ENCODE assay signal across 1 cellular context in the genomic region with DNA sequence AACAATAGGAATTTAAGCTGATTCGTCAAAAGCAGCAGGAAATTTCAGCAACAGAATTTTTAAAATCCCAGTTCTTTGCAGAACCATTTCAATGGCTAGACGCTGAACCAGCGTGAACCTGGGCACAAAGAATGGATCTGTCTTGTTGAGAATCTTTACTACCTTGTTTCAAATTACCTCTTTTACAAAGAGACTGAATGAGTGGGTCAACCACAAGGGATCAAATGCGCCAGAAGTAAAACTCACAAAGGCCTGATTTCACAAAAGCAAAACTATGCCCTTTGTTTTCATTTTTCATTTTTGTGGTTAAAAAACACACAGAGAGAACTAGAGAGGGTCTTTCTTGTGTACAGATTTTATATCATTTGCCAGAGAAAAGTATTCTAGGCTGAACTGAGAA.
TF ChIP-seq lines count a peak whose summit lies in the region.

No MANE protein-coding gene starts in this region.

TF ChIP-seq in GM23338, 12 proteins besides CTCF, POLR2A, EP300 and RAD21 (continued from another document):
- TF ChIP-seq, protein P1, sequence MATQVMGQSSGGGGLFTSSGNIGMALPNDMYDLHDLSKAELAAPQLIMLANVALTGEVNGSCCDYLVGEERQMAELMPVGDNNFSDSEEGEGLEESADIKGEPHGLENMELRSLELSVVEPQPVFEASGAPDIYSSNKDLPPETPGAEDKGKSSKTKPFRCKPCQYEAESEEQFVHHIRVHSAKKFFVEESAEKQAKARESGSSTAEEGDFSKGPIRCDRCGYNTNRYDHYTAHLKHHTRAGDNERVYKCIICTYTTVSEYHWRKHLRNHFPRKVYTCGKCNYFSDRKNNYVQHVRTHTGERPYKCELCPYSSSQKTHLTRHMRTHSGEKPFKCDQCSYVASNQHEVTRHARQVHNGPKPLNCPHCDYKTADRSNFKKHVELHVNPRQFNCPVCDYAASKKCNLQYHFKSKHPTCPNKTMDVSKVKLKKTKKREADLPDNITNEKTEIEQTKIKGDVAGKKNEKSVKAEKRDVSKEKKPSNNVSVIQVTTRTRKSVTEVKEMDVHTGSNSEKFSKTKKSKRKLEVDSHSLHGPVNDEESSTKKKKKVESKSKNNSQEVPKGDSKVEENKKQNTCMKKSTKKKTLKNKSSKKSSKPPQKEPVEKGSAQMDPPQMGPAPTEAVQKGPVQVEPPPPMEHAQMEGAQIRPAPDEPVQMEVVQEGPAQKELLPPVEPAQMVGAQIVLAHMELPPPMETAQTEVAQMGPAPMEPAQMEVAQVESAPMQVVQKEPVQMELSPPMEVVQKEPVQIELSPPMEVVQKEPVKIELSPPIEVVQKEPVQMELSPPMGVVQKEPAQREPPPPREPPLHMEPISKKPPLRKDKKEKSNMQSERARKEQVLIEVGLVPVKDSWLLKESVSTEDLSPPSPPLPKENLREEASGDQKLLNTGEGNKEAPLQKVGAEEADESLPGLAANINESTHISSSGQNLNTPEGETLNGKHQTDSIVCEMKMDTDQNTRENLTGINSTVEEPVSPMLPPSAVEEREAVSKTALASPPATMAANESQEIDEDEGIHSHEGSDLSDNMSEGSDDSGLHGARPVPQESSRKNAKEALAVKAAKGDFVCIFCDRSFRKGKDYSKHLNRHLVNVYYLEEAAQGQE (IDR thresholded peaks at IDR 0.05; ENCODE audit: unreplicated experiment): no peak
- TF ChIP-seq POLR2AphosphoS5 (IDR thresholded peaks at IDR 0.05; ENCODE audit: low read depth): no peak
- TF ChIP-seq ZNF331 (CRISPR knock-in tag; IDR thresholded peaks at IDR 0.05; ENCODE audit: low read depth): no peak
